In the genomic region with DNA sequence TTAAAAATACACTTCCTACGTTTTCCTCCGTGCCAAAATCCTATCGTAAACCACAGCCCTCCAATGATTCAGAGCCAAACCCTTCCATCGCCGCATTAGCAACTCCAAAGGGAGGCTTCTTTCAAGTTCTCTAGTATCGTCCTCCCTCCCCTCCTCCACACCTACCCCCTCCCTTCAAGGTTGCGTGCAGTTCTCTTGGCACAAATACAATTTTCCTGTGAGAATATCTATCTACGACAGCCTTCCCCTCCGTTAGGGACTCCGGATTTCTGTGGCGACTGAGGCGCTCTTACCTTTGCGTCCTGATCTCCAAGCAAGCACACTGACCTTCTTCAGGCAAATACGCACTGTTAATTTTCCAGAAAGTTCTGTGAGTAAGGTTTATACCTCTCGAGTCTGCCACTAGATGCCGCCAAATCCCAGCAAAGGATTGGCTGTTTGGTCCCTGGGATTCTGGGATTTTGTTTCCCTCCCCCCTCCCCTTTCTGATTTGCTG, we compare ENCODE assay signal across 8 cellular contexts. TPM values are rescaled to one million over a fixed set of nuclear protein-coding genes. Genes with fewer than 3 reads are reported as not detected.
DNase-seq lines count a peak whose midpoint lies in the region; ATAC-seq and TF ChIP-seq lines count a peak whose summit lies in the region.

No MANE protein-coding gene starts in this region.

- DNase-seq in natural killer cell (peak; percentile 23), NCI-H2171 (lab: John Stamatoyannopoulos, UW) (peak; percentile 53), activated B cell treated with CpG ODN at 0.5 μM for 24 hours (peak; percentile 23), choroid plexus epithelial cell (ENCODE audit: low read depth) (peak; percentile 86), kidney tubule cell (ENCODE audit: low spot score) (peak; percentile 72)
- no peak for DNase-seq in natural killer cell treated with Interleukin-12 subunit alpha and Interleukin-12 subunit beta and Interleukin-15 and Interleukin-18, amount 100 ng/mL, for 72 hours (ENCODE audit: low spot score)
- DNase-seq in stimulated activated CD4-positive, alpha-beta T cell treated with anti-CD3 and anti-CD28 coated beads, Interleukin-15, amount 100 ng/mL, for 48 hours (ENCODE audit: low read depth in 2 of 2): peak; percentile 2 to 40

- H3K4me1 Mint-ChIP-seq in natural killer cell (peaks cover 4 to 5% of the 10 kb centered on the region in 2 donors), activated B cell treated with CpG ODN at 0.5 μM for 24 hours (peaks cover 4% of the 10 kb centered on the region)
- H3K4me1 Mint-ChIP-seq in natural killer cell treated with Interleukin-12 subunit alpha and Interleukin-12 subunit beta and Interleukin-15 and Interleukin-18, amount 100 ng/mL, for 72 hours (ENCODE audit: low read depth in 2 of 2): peaks cover 3 to 4% of the 10 kb centered on the region in 2 donors

- H3K36me3 Mint-ChIP-seq in natural killer cell: no peaks in the 10 kb centered on the region
- H3K36me3 Mint-ChIP-seq in natural killer cell treated with Interleukin-12 subunit alpha and Interleukin-12 subunit beta and Interleukin-15 and Interleukin-18, amount 100 ng/mL, for 72 hours: peaks cover 6% of the 10 kb centered on the region
- peaks cover 26% of the 10 kb centered on the region for H3K36me3 Mint-ChIP-seq in activated B cell treated with CpG ODN at 0.5 μM for 24 hours (ENCODE audit: low read depth)

- no peak for ATAC-seq in natural killer cell
- no peak for ATAC-seq in natural killer cell treated with Interleukin-12 subunit alpha and Interleukin-12 subunit beta and Interleukin-15 and Interleukin-18, amount 100 ng/mL, for 72 hours
- ATAC-seq in activated B cell treated with CpG ODN at 0.5 μM for 24 hours (ENCODE audit: low read depth): no peak
- no peak for ATAC-seq in GM21619 (IDR thresholded peaks at IDR 0.05; ENCODE audit: unreplicated experiment)

- H3K27ac Mint-ChIP-seq in natural killer cell (no peak overlapping the region), activated B cell treated with CpG ODN at 0.5 μM for 24 hours (no peak overlapping the region)
- H3K27ac Mint-ChIP-seq in natural killer cell treated with Interleukin-12 subunit alpha and Interleukin-12 subunit beta and Interleukin-15 and Interleukin-18, amount 100 ng/mL, for 72 hours: no peak overlapping the region

- CTCF ChIA-PET in activated B cell treated with CpG ODN at 0.5 μM for 24 hours (lab: Charles Lee): no interaction called here

- intact Hi-C loops in natural killer cell (cut with micrococcal nuclease) (loop anchor here (2.0 to 5.0 kb wide), 4 partner anchors 155 to 479 kb away; partner anchors contain the start of genes FAM199X and ZCCHC18), activated B cell treated with CpG ODN at 0.5 μM for 24 hours (cut with micrococcal nuclease) (loop anchor here (1.0 to 10.0 kb wide), 8 partner anchors 58 to 473 kb away; partner anchors contain the start of genes BEX2, BEX4, TCEAL3 and ZCCHC18)

- H3K9me3 Mint-ChIP-seq in natural killer cell (no peaks in the 10 kb centered on the region), activated B cell treated with CpG ODN at 0.5 μM for 24 hours (no peaks in the 10 kb centered on the region)
- H3K9me3 Mint-ChIP-seq in natural killer cell treated with Interleukin-12 subunit alpha and Interleukin-12 subunit beta and Interleukin-15 and Interleukin-18, amount 100 ng/mL, for 72 hours: no peaks in the 10 kb centered on the region

- no peak overlapping the region for H3K4me3 Mint-ChIP-seq in natural killer cell
- no peak overlapping the region for H3K4me3 Mint-ChIP-seq in natural killer cell treated with Interleukin-12 subunit alpha and Interleukin-12 subunit beta and Interleukin-15 and Interleukin-18, amount 100 ng/mL, for 72 hours
- H3K4me3 Mint-ChIP-seq in activated B cell treated with CpG ODN at 0.5 μM for 24 hours: no peak overlapping the region

- POLR2A ChIA-PET in activated B cell treated with CpG ODN at 0.5 μM for 24 hours (lab: Charles Lee): interaction anchor here (1.0 to 2.7 kb wide), 5 partner anchors 58 to 469 kb away, joined by 4 to 10 read pairs (median 4); partner anchors contain the start of genes RAB9B, SLC25A53 and TCEAL3

- H3K27me3 Mint-ChIP-seq in natural killer cell (ENCODE audit: low read depth in 2 of 2): no peaks in the 10 kb centered on the region
- peaks cover 0 to 2% of the 10 kb centered on the region in 2 donors for H3K27me3 Mint-ChIP-seq in natural killer cell treated with Interleukin-12 subunit alpha and Interleukin-12 subunit beta and Interleukin-15 and Interleukin-18, amount 100 ng/mL, for 72 hours
- no peaks in the 10 kb centered on the region for H3K27me3 Mint-ChIP-seq in activated B cell treated with CpG ODN at 0.5 μM for 24 hours

- TF ChIP-seq CTCF in natural killer cell (IDR thresholded peaks at IDR 0.05): peak; percentile 40
- no peak for TF ChIP-seq CTCF in activated B cell treated with CpG ODN at 0.5 μM for 24 hours (IDR thresholded peaks at IDR 0.05)
- TF ChIP-seq CTCF in choroid plexus epithelial cell (conservative IDR thresholded peaks at IDR 0.05; ENCODE audit: low read depth, low read length): peak; percentile 79

- peak overlapping the region; percentile 76 for H3K4me3 ChIP-seq in choroid plexus epithelial cell (ENCODE audit: low read depth, low read length)

RNA-seq across cellular contexts. Expression of gene MORF4L2, which starts 1.2 kb away (rescaled TPM):
- 100 to 1,000 TPM; 136 to 227 (median 141) TPM for total RNA-seq in natural killer cell
- 100 to 1,000 TPM; 176 to 184 TPM for total RNA-seq in natural killer cell treated with Interleukin-12 subunit alpha and Interleukin-12 subunit beta and Interleukin-15 and Interleukin-18, amount 100 ng/mL, for 72 hours
- 89.2 and 111 TPM in 2 replicates for total RNA-seq in activated B cell treated with CpG ODN at 0.5 μM for 24 hours

RNA-seq across cellular contexts. Expression of gene TMEM31, which starts 23.0 kb away (rescaled TPM):
- total RNA-seq in natural killer cell: not detected
- total RNA-seq in natural killer cell treated with Interleukin-12 subunit alpha and Interleukin-12 subunit beta and Interleukin-15 and Interleukin-18, amount 100 ng/mL, for 72 hours: not detected
- not detected in 2 replicates for total RNA-seq in activated B cell treated with CpG ODN at 0.5 μM for 24 hours

RNA-seq across cellular contexts. Expression of gene TCEAL1, which starts 59.0 kb away (rescaled TPM):
- total RNA-seq in natural killer cell (1 to 10 TPM; 6.4 to 7.1 (median 6.7) TPM), activated B cell treated with CpG ODN at 0.5 μM for 24 hours (10.4 TPM in 2 replicates)
- 1 to 10 TPM; 4.3 to 4.5 TPM for total RNA-seq in natural killer cell treated with Interleukin-12 subunit alpha and Interleukin-12 subunit beta and Interleukin-15 and Interleukin-18, amount 100 ng/mL, for 72 hours
